Comparison of ENCODE assay signal across 8 cellular contexts in genomic region chr3:9730747-9731205, GRCh38. TPM values are rescaled to one million over a fixed set of nuclear protein-coding genes. Genes with fewer than 3 reads are reported as not detected.
DNase-seq lines count a peak whose midpoint lies in the region; ATAC-seq, FAIRE-seq and TF ChIP-seq lines count a peak whose summit lies in the region.

No MANE protein-coding gene starts in this region.

- H3K9me3 ChIP-seq in body of pancreas (no peaks in the 10 kb centered on the region), thoracic aorta (no peaks in the 10 kb centered on the region)

- TF ChIP-seq POLR2A in H54 (IDR thresholded peaks at IDR 0.05; ENCODE audit: low read depth, low read length) (no peak), body of pancreas (IDR thresholded peaks at IDR 0.05) (no peak)

- no peak for FAIRE-seq in H54 (lab: Jason Lieb, UNC)

- 1% methylated on average over 15 of the region's 16 CpGs for WGBS in body of pancreas, 2 donors

- ATAC-seq in body of pancreas (peak; percentile 73), left lobe of liver (peak; percentile 69), thoracic aorta (ENCODE audit: insufficient number of reproducible peaks, low FRiP score, low read depth) (peak; percentile 65)

- H3K27ac ChIP-seq in body of pancreas = peak overlapping the region in 3 of 4 donors; percentile 90 to 98 (median 95)
- peak overlapping the region; percentile 88 to 94 for H3K27ac ChIP-seq in thoracic aorta

- peak; percentile 66 to 84 for DNase-seq in NCI-H446 (lab: John Stamatoyannopoulos, UW)
- DNase-seq in NCI-H446 treated with DMSO at 0.1 percent for 48 hours (lab: John Stamatoyannopoulos, UW) = no peak
- peak; percentile 69 for DNase-seq in H54 (ENCODE audit: insufficient read length, low spot score)
- peak; percentile 77 for DNase-seq in LoVo (ENCODE audit: low spot score)
- DNase-seq in body of pancreas = no peak
- no peak for DNase-seq in left lobe of liver (ENCODE audit: low spot score)
- DNase-seq in thoracic aorta (ENCODE audit: low spot score) = no peak
- DNase-seq in NCI-H2107 treated with DMSO at 0.1 percent for 48 hours (lab: John Stamatoyannopoulos, UW; ENCODE audit: unreplicated experiment) = no peak

- intact Hi-C loops in body of pancreas (cut with DNase I) = no loop called here

- H3K4me3 ChIP-seq in body of pancreas = peak overlapping the region in 1 of 2 donors; percentile 26
- peak overlapping the region; percentile 92 for H3K4me3 ChIP-seq in thoracic aorta

- H3K36me3 ChIP-seq in body of pancreas (replicated peaks in 1 of 2; ENCODE audit: insufficient read depth in 1 of 2, low read depth in 2 of 2) (no peaks in the 10 kb centered on the region), thoracic aorta (peaks cover 4% of the 10 kb centered on the region)

- TF ChIP-seq CTCF in body of pancreas (IDR thresholded peaks at IDR 0.05) = peak in 2 of 7 experiments; percentile 8 to 25
- no peak for TF ChIP-seq CTCF in thoracic aorta (IDR thresholded peaks at IDR 0.05)

- H3K27me3 ChIP-seq in body of pancreas = no peaks in the 10 kb centered on the region
- no peaks in the 10 kb centered on the region for H3K27me3 ChIP-seq in thoracic aorta (replicated peaks; ENCODE audit: insufficient read depth)

- H3K4me1 ChIP-seq in body of pancreas (peaks cover 21% of the 10 kb centered on the region), thoracic aorta (ENCODE audit: control insufficient read depth in 1 of 2, low read depth in 2 of 2) (peaks cover 15 to 31% of the 10 kb centered on the region in 2 donors)

RNA-seq across cellular contexts. Expression of gene BRPF1, which starts 0.8 kb away (rescaled TPM):
- 10 to 100 TPM in 1 of 2 donors, 1 to 10 TPM in 1; 9.6 to 10.9 TPM for total RNA-seq in body of pancreas
- total RNA-seq in left lobe of liver = 5.9 TPM
- total RNA-seq in thoracic aorta = 10 to 100 TPM; 16.4 to 21.0 TPM

RNA-seq across cellular contexts. Expression of gene OGG1, which starts 19.0 kb away (rescaled TPM):
- total RNA-seq in body of pancreas (10 to 100 TPM; 18.1 to 28.3 TPM), left lobe of liver (16.0 TPM), thoracic aorta (10 to 100 TPM; 23.0 to 26.3 TPM)

RNA-seq across cellular contexts. Expression of gene CPNE9, which starts 27.1 kb away (rescaled TPM):
- not detected for total RNA-seq in body of pancreas
- not detected for total RNA-seq in left lobe of liver
- total RNA-seq in thoracic aorta = not detected

RNA-seq across cellular contexts. Expression of gene CAMK1, which starts 39.0 kb away (rescaled TPM):
- total RNA-seq in body of pancreas (10 to 100 TPM; 10.9 to 34.9 TPM), left lobe of liver (24.6 TPM), thoracic aorta (10 to 100 TPM; 50.9 to 69.7 TPM)

Comparison
In these comparisons a context has a peak if more than half of its experiments do, and no peak if none do; other contexts are left out.
1. DNase-seq: peak in NCI-H446 (2 of 2), H54 (single experiment) and LoVo (single experiment); none in NCI-H446 treated with DMSO at 0.1 percent for 48 hours (single experiment), body of pancreas (0 of 4), left lobe of liver (single experiment), thoracic aorta (single experiment) and NCI-H2107 treated with DMSO at 0.1 percent for 48 hours (single experiment).
2. Peak in every context shown above with its lines, with median percentiles within 50 percentile points of each other: ATAC-seq.